Comparison of ENCODE assay signal across 30 cellular contexts in the genomic region with DNA sequence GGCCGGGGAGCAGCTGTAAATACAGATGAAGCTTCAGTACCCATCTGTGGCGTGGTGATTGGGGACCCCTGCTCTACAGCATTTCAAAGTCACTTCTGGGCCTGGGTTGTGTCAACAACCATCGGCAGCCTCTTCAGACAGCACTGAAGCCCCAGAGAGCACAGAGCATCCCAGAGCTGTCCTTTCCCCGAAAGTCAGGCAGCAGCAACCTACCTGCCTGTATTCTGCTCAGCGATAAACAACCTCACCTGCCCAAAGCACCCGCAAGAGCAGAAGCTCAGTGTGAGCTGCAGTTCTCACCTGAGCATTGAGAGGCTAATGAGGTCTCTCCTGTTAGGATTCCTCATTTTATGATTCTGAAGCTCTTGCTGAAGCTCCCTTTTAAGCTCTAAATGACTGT. TPM values are rescaled to one million over a fixed set of nuclear protein-coding genes. Genes with fewer than 3 reads are reported as not detected.
DNase-seq lines count a peak whose midpoint lies in the region; ATAC-seq and TF ChIP-seq lines count a peak whose summit lies in the region.
"Had no signal": no experiment of that assay in that cellular context is flagged by ENCODE, and none has a peak within 500 bp of the region (broad histone marks: within the 10 kb centered on the region; RNA-seq: fewer than 3 reads in every experiment).

No MANE protein-coding gene starts in this region.

- no peaks in the 10 kb centered on the region for H3K27me3 Mint-ChIP-seq in T-helper 2 cell treated with Interferon-gamma antibody and Interleukin-4, amounts not matched to agents 5 μg/mL and 100 μg/mL, for 36 hours (ENCODE audit: low read depth)
- H3K27me3 Mint-ChIP-seq in central memory CD8-positive, alpha-beta T cell = no peaks in the 10 kb centered on the region
- H3K27me3 Mint-ChIP-seq: stimulated activated naive B cell treated with anti-CD40 and anti-IgM and Interleukin-4, amounts not matched to agents 10 μg/mL and 1 μg/mL and 100 μg/mL, for 72 hours had no signal

- 74% methylated on average over 6 of the region's 6 CpGs for WGBS in smooth muscle cell (ENCODE audit: low lambda C conversion rate)

- H3K4me3 Mint-ChIP-seq in T-helper 2 cell treated with Interferon-gamma antibody and Interleukin-4, amounts not matched to agents 5 μg/mL and 100 μg/mL, for 36 hours = no peak overlapping the region
- no peak overlapping the region for H3K4me3 Mint-ChIP-seq in central memory CD8-positive, alpha-beta T cell
- H3K4me3 Mint-ChIP-seq: CD14-positive monocyte; stimulated activated naive B cell treated with anti-CD40 and anti-IgM and Interleukin-4, amounts not matched to agents 10 μg/mL and 1 μg/mL and 100 μg/mL, for 72 hours had no signal

- H3K4me1 ChIP-seq in smooth muscle cell (ENCODE audit: low read depth) = no peaks in the 10 kb centered on the region
- H3K4me1 ChIP-seq: ascending aorta, gastrocnemius medialis, left lung, uterus had no signal

- H3K4me2 ChIP-seq in smooth muscle cell = no peak overlapping the region

- no peaks in the 10 kb centered on the region for H3K36me3 ChIP-seq in smooth muscle cell (ENCODE audit: low read depth)
- H3K36me3 ChIP-seq: ascending aorta, cardiac muscle cell, gastrocnemius medialis, left lung, thoracic aorta, uterus had no signal

- no peaks in the 10 kb centered on the region for H3K27me3 ChIP-seq in smooth muscle cell (ENCODE audit: low read depth)
- H3K27me3 ChIP-seq: ascending aorta, gastrocnemius medialis, left lung, uterus had no signal

- peak overlapping the region; percentile 18 for H3K27ac Mint-ChIP-seq in T-helper 2 cell treated with Interferon-gamma antibody and Interleukin-4, amounts not matched to agents 5 μg/mL and 100 μg/mL, for 36 hours
- H3K27ac Mint-ChIP-seq in central memory CD8-positive, alpha-beta T cell (ENCODE audit: low read depth) = peak overlapping the region; percentile 25
- H3K27ac Mint-ChIP-seq: progenitor cell of endocrine pancreas; stimulated activated naive B cell treated with anti-CD40 and anti-IgM and Interleukin-4, amounts not matched to agents 10 μg/mL and 1 μg/mL and 100 μg/mL, for 72 hours had no signal

- H3K27ac ChIP-seq in smooth muscle cell (ENCODE audit: low read depth) = no peak overlapping the region
- H3K27ac ChIP-seq: ascending aorta, cardiac muscle cell, gastrocnemius medialis, left lung, thoracic aorta, uterus had no signal

- no peaks in the 10 kb centered on the region for H3F3A ChIP-seq in smooth muscle cell (ENCODE audit: low read depth)

- no peak overlapping the region for H2AFZ ChIP-seq in smooth muscle cell (ENCODE audit: low read depth)

- no peak overlapping the region for H3K9ac ChIP-seq in smooth muscle cell (ENCODE audit: low read depth)

- H4K20me1 ChIP-seq in smooth muscle cell (ENCODE audit: low read depth) = no peaks in the 10 kb centered on the region

- ATAC-seq in central memory CD8-positive, alpha-beta T cell (replicated peaks; ENCODE audit: extremely low read depth, poor library complexity, severe bottlenecking) = no peak
- no peak for ATAC-seq in GM18909 (IDR thresholded peaks at IDR 0.05; ENCODE audit: poor library complexity, unreplicated experiment)
- ATAC-seq: activated CD4-positive, CD25-positive, alpha-beta regulatory T cell treated with anti-CD3 and anti-CD28 coated beads, Interleukin-2, amount 50 U/mL, for 24 hours; gastrocnemius medialis; left lung; sciatic nerve; stimulated activated naive B cell treated with anti-CD40 and anti-IgM and Interleukin-4, amounts not matched to agents 10 μg/mL and 1 μg/mL and 100 μg/mL, for 72 hours had no signal

- no peaks in the 10 kb centered on the region for H3K9me3 ChIP-seq in smooth muscle cell (replicated peaks; ENCODE audit: low read depth)
- H3K9me3 ChIP-seq: ascending aorta, gastrocnemius medialis, left lung, thoracic aorta, uterus had no signal

- H3K4me1 Mint-ChIP-seq in T-helper 2 cell treated with Interferon-gamma antibody and Interleukin-4, amounts not matched to agents 5 μg/mL and 100 μg/mL, for 36 hours (ENCODE audit: low read depth) = peaks cover 73% of the 10 kb centered on the region
- H3K4me1 Mint-ChIP-seq in central memory CD8-positive, alpha-beta T cell = peaks cover 67% of the 10 kb centered on the region

- DNase-seq in T-helper 2 cell treated with Interferon-gamma antibody and Interleukin-4, amounts not matched to agents 5 μg/mL and 100 μg/mL, for 36 hours (ENCODE audit: low spot score) = no peak
- DNase-seq in T-helper 2 cell = no peak
- DNase-seq in stimulated activated CD4-positive, alpha-beta T cell treated with anti-CD3 and anti-CD28 coated beads, Interleukin-15, amount 100 ng/mL, for 24 hours = peak; percentile 1
- no peak for DNase-seq in stimulated activated CD4-positive, alpha-beta T cell treated with anti-CD3 and anti-CD28 coated beads, Interleukin-4, amount 100 ng/mL, for 1 hour
- DNase-seq in central memory CD8-positive, alpha-beta T cell (ENCODE audit: low spot score in 2 of 2) = no peak
- DNase-seq in smooth muscle cell (lab: John Stamatoyannopoulos, UW; ENCODE audit: unreplicated experiment) = no peak
- DNase-seq in NCI-H1092 treated with DMSO at 0.1 percent for 48 hours (lab: John Stamatoyannopoulos, UW) = no peak
- DNase-seq: 8988T; activated CD8-positive, alpha-beta memory T cell treated with anti-CD3 and anti-CD28 coated beads, Interleukin-2, amount 50 U/mL, for 4 hours; activated gamma-delta T cell treated with Interleukin-2 at 50 U/mL for 16 hours; dermis blood vessel endothelial cell; DMS 273 treated with DMSO at 0.1 percent for 48 hours; gastrocnemius medialis; hippocampal formation; left lung; mesendoderm; NCI-H1105; NCI-H2029; NCI-H526; SHP77; stimulated activated naive B cell treated with anti-CD40 and anti-IgM and Interleukin-4, amounts not matched to agents 10 μg/mL and 1 μg/mL and 100 μg/mL, for 72 hours; uterus had no signal

- peaks cover 65% of the 10 kb centered on the region for H3K36me3 Mint-ChIP-seq in T-helper 2 cell treated with Interferon-gamma antibody and Interleukin-4, amounts not matched to agents 5 μg/mL and 100 μg/mL, for 36 hours (ENCODE audit: low read depth)
- no peaks in the 10 kb centered on the region for H3K36me3 Mint-ChIP-seq in central memory CD8-positive, alpha-beta T cell (ENCODE audit: insufficient read depth)
- H3K36me3 Mint-ChIP-seq: CD14-positive monocyte had no signal

- H3K79me2 ChIP-seq in smooth muscle cell (ENCODE audit: low read depth) = no peaks in the 10 kb centered on the region

- TF ChIP-seq CTCF in smooth muscle cell (IDR thresholded peaks at IDR 0.05; ENCODE audit: borderline replicate concordance, insufficient read depth, poor library complexity, severe bottlenecking) = no peak

- peaks cover 2% of the 10 kb centered on the region for H3K9me3 Mint-ChIP-seq in T-helper 2 cell treated with Interferon-gamma antibody and Interleukin-4, amounts not matched to agents 5 μg/mL and 100 μg/mL, for 36 hours
- peaks cover 3% of the 10 kb centered on the region for H3K9me3 Mint-ChIP-seq in central memory CD8-positive, alpha-beta T cell
- H3K9me3 Mint-ChIP-seq: CD14-positive monocyte had no signal

- H3K4me3 ChIP-seq in smooth muscle cell = no peak overlapping the region
- H3K4me3 ChIP-seq: ascending aorta, cardiac muscle cell, gastrocnemius medialis, left lung, thoracic aorta, uterus had no signal

RNA-seq across cellular contexts. Expression of gene TRABD2A, which starts 19.3 kb away (rescaled TPM):
- 0.31 TPM in 1 of 2 replicates, not detected in the other for total RNA-seq in smooth muscle cell
- polyA plus RNA-seq in smooth muscle cell = 0.11 and 1.1 TPM in 2 replicates
- total RNA-seq: cardiac muscle cell had no signal
- polyA plus RNA-seq: cardiac muscle cell had no signal

RNA-seq across cellular contexts. Expression of gene TMSB10, which starts 43.9 kb away (rescaled TPM):
- 7,008 and 8,051 TPM in 2 replicates for total RNA-seq in smooth muscle cell
- 5,467 and 5,517 TPM in 2 replicates for polyA plus RNA-seq in smooth muscle cell
